ENCODE assay signal across 24 cellular contexts in the genomic region with DNA sequence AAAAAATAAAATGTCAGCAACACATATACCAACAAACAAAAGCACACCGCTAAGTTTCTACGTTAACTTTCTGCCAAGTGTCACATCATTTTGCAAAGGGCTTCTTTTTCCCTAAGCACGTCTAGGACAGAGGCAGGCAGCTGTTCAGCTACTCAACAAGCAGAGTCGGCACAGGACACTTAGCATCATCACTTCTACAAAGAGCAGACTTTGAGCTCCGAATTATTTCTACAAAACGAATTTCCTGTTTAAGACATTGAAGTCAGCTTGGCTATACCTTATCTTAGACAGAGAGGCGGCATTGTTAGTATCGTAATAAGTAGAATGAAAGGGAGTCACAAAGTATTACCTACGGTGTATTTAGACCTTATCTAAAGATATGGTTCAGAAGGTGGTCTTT.
"Had no signal": no experiment of that assay in that cellular context is flagged by ENCODE, and none has a peak within 500 bp of the region (broad histone marks: within the 10 kb centered on the region; RNA-seq: fewer than 3 reads in every experiment).

No MANE protein-coding gene starts in this region.

- H3K27ac ChIP-seq: pancreas, SJCRH30, upper lobe of right lung, WERI-Rb-1 had no signal

- H3K4me1 Mint-ChIP-seq: memory B cell, T-cell had no signal

- H3K4me3 Mint-ChIP-seq: activated naive CD8-positive, alpha-beta T cell treated with anti-CD3 and anti-CD28 coated beads for 36 hours; activated T-cell treated with anti-CD3 and anti-CD28 coated beads, Interleukin-2, amount 50 U/mL, for 4 hours; dendritic cell treated with granulocyte-macrophage colony-stimulating factor and Interleukin-4, amounts not matched to agents 40 ng/mL and 50 ng/mL, for 4 days; memory B cell; natural killer cell treated with Interleukin-12 subunit alpha and Interleukin-12 subunit beta and Interleukin-15 and Interleukin-18, amount 100 ng/mL, for 72 hours; T-cell; T-helper 2 cell treated with Interferon-gamma antibody and Interleukin-4, amounts not matched to agents 5 μg/mL and 100 μg/mL, for 36 hours had no signal

- H3K9me3 ChIP-seq: pancreas, SJCRH30, thoracic aorta, upper lobe of right lung had no signal

- DNase-seq: activated CD4-positive, alpha-beta T cell treated with anti-CD3 and anti-CD28 coated beads for 1 hour; activated CD4-positive, alpha-beta T cell treated with anti-CD3 and anti-CD28 coated beads, Interleukin-2, amount 50 U/mL, for 4 hours; activated CD8-positive, alpha-beta memory T cell treated with anti-CD3 and anti-CD28 coated beads, Interleukin-2, amount 50 U/mL, for 48 hours; activated naive CD4-positive, alpha-beta T cell treated with Interleukin-2 at 50 U/mL for 16 hours; activated naive CD8-positive, alpha-beta T cell treated with anti-CD3 and anti-CD28 coated beads for 36 hours; activated T-cell treated with anti-CD3 and anti-CD28 coated beads, Interleukin-2, amount 50 U/mL, for 4 hours; effector CD4-positive, alpha-beta T cell; head of caudate nucleus; pancreas; SJCRH30; stimulated activated CD4-positive, alpha-beta T cell treated with anti-CD3 and anti-CD28 coated beads, Interleukin-2, amount 100 ng/mL, for 48 hours; stimulated activated CD8-positive, alpha-beta memory T cell treated with anti-CD3 and anti-CD28 coated beads, Interleukin-4, amount 100 ng/mL, for 48 hours; stimulated activated naive CD4-positive, alpha-beta T cell; T-cell; upper lobe of right lung; WERI-Rb-1 had no signal

- ATAC-seq: activated T-cell treated with anti-CD3 and anti-CD28 coated beads, Interleukin-2, amount 50 U/mL, for 4 hours; esophagus mucosa; natural killer cell treated with Interleukin-12 subunit alpha and Interleukin-12 subunit beta and Interleukin-15 and Interleukin-18, amount 100 ng/mL, for 72 hours; pancreas; sciatic nerve; T-cell; upper lobe of right lung had no signal

- H3K9me3 Mint-ChIP-seq: activated naive CD8-positive, alpha-beta T cell treated with anti-CD3 and anti-CD28 coated beads for 36 hours; activated T-cell treated with anti-CD3 and anti-CD28 coated beads, Interleukin-2, amount 50 U/mL, for 4 hours; activated T-helper 2 cell treated with anti-CD3 and anti-CD28 coated beads, Interferon-gamma antibody, Interleukin-2, Interleukin-4, amounts not matched to agents 10 μg/mL and 5 μg/mL and 100 μg/mL, durations not matched to agents 14 hours and 24 hours and 36 hours; dendritic cell treated with granulocyte-macrophage colony-stimulating factor and Interleukin-4, amounts not matched to agents 40 ng/mL and 50 ng/mL, for 4 days; memory B cell; natural killer cell treated with Interleukin-12 subunit alpha and Interleukin-12 subunit beta and Interleukin-15 and Interleukin-18, amount 100 ng/mL, for 72 hours; T-cell; T-helper 2 cell treated with Interferon-gamma antibody and Interleukin-4, amounts not matched to agents 5 μg/mL and 100 μg/mL, for 36 hours had no signal

- H3K27me3 ChIP-seq: pancreas, SJCRH30, upper lobe of right lung had no signal

- H3K4me3 ChIP-seq: pancreas, SJCRH30, thoracic aorta, upper lobe of right lung had no signal

- H3K27ac Mint-ChIP-seq: activated naive CD8-positive, alpha-beta T cell treated with anti-CD3 and anti-CD28 coated beads for 36 hours; activated T-helper 2 cell treated with anti-CD3 and anti-CD28 coated beads, Interferon-gamma antibody, Interleukin-2, Interleukin-4, amounts not matched to agents 10 μg/mL and 5 μg/mL and 100 μg/mL, durations not matched to agents 14 hours and 24 hours and 36 hours; dendritic cell treated with granulocyte-macrophage colony-stimulating factor and Interleukin-4, amounts not matched to agents 40 ng/mL and 50 ng/mL, for 4 days; memory B cell; natural killer cell treated with Interleukin-12 subunit alpha and Interleukin-12 subunit beta and Interleukin-15 and Interleukin-18, amount 100 ng/mL, for 72 hours; T-cell; T-helper 2 cell treated with Interferon-gamma antibody and Interleukin-4, amounts not matched to agents 5 μg/mL and 100 μg/mL, for 36 hours had no signal

- H3K36me3 Mint-ChIP-seq: memory B cell; natural killer cell treated with Interleukin-12 subunit alpha and Interleukin-12 subunit beta and Interleukin-15 and Interleukin-18, amount 100 ng/mL, for 72 hours had no signal

- H3K27me3 Mint-ChIP-seq: activated naive CD8-positive, alpha-beta T cell treated with anti-CD3 and anti-CD28 coated beads for 36 hours; dendritic cell treated with granulocyte-macrophage colony-stimulating factor and Interleukin-4, amounts not matched to agents 40 ng/mL and 50 ng/mL, for 4 days; memory B cell; natural killer cell treated with Interleukin-12 subunit alpha and Interleukin-12 subunit beta and Interleukin-15 and Interleukin-18, amount 100 ng/mL, for 72 hours; T-cell had no signal

- H3K36me3 ChIP-seq: WERI-Rb-1 had no signal

- H3K4me1 ChIP-seq: pancreas, SJCRH30 had no signal
